In the genomic region with DNA sequence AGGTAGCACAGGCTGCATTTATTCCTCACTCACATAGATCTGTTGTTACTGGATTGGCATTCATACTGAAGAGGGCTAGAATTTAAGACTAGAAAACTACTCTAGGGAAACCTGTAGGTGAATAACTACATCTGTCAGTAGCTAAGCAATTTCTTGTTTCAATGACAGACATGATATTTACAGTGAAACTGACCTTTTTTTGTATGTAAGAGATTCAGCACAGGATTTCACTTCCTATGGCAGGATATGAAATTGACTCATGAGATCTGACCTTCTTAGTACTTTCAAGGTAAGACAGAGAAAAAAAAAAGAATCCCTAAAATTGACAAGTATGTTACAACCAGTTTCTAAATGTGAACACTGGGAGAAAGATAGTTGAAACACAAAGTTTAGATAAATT, we compare ENCODE assay signal across 18 cellular contexts.
"Had no signal": no experiment of that assay in that cellular context is flagged by ENCODE, and none has a peak within 500 bp of the region (broad histone marks: within the 10 kb centered on the region; RNA-seq: fewer than 3 reads in every experiment).

No MANE protein-coding gene starts in this region.

- H3K36me3 ChIP-seq: adrenal gland, prostate gland, right lobe of liver, thoracic aorta, WERI-Rb-1 had no signal

- H3K4me3 ChIP-seq: adrenal gland, dorsolateral prefrontal cortex, lung, prostate gland, right lobe of liver, smooth muscle cell, thoracic aorta had no signal

- H3K9me3 ChIP-seq: adrenal gland, prostate gland, right lobe of liver, thoracic aorta had no signal

- H3K36me3 Mint-ChIP-seq: mesothelial cell of epicardium had no signal

- H3K4me3 Mint-ChIP-seq: activated naive CD4-positive, alpha-beta T cell treated with anti-CD3 and anti-CD28 coated beads for 36 hours; activated T-helper 1 cell treated with anti-CD3 and anti-CD28 coated beads, Interleukin-12 subunit alpha, Interleukin-12 subunit beta, Interleukin-2, Interleukin-4 antibody, amounts not matched to agents 30 ng/mL and 10 ng/mL and 1 ng/mL, durations not matched to agents 14 hours and 24 hours and 36 hours; endodermal cell; mesothelial cell of epicardium; nephron progenitor cell had no signal

- H3K27ac Mint-ChIP-seq: activated naive CD4-positive, alpha-beta T cell treated with anti-CD3 and anti-CD28 coated beads for 36 hours; activated T-helper 1 cell treated with anti-CD3 and anti-CD28 coated beads, Interleukin-12 subunit alpha, Interleukin-12 subunit beta, Interleukin-2, Interleukin-4 antibody, amounts not matched to agents 30 ng/mL and 10 ng/mL and 1 ng/mL, durations not matched to agents 14 hours and 24 hours and 36 hours; endodermal cell; mesothelial cell of epicardium; nephron progenitor cell had no signal

- H3K4me2 ChIP-seq: smooth muscle cell had no signal

- H3K27me3 ChIP-seq: adrenal gland, dorsolateral prefrontal cortex, right lobe of liver had no signal

- DNase-seq: activated CD8-positive, alpha-beta memory T cell treated with anti-CD3 and anti-CD28 coated beads, Interleukin-2, amount 50 U/mL, for 48 hours; activated naive CD4-positive, alpha-beta T cell treated with anti-CD3 and anti-CD28 coated beads for 36 hours; adrenal gland; dorsolateral prefrontal cortex; endodermal cell; erythroblast; left colon; nephron progenitor cell; right lobe of liver; stimulated activated CD4-positive, alpha-beta T cell treated with anti-CD3 and anti-CD28 coated beads, Interleukin-4, amount 100 ng/mL, for 4 hours; stimulated activated CD8-positive, alpha-beta memory T cell treated with anti-CD3 and anti-CD28 coated beads, Interleukin-4, amount 100 ng/mL, for 48 hours; WERI-Rb-1 had no signal

- H3K4me1 ChIP-seq: adrenal gland, prostate gland had no signal

- H3K27ac ChIP-seq: adrenal gland, dorsolateral prefrontal cortex, prostate gland, right lobe of liver, thoracic aorta, WERI-Rb-1 had no signal

- H3K9me3 Mint-ChIP-seq: activated naive CD4-positive, alpha-beta T cell treated with anti-CD3 and anti-CD28 coated beads for 36 hours; activated T-helper 1 cell treated with anti-CD3 and anti-CD28 coated beads, Interleukin-12 subunit alpha, Interleukin-12 subunit beta, Interleukin-2, Interleukin-4 antibody, amounts not matched to agents 30 ng/mL and 10 ng/mL and 1 ng/mL, durations not matched to agents 14 hours and 24 hours and 36 hours; endodermal cell; mesothelial cell of epicardium; nephron progenitor cell had no signal

- ATAC-seq: left colon, right lobe of liver had no signal
